1 cellular context compared by ENCODE assay signal in genomic region chr2:215831296-215831913, GRCh38.
TF ChIP-seq lines count a peak whose summit lies in the region.

No MANE protein-coding gene starts in this region.

TF ChIP-seq in HepG2, 621 proteins besides CTCF, POLR2A, EP300 and RAD21 (continued from another document):
- no peak for TF ChIP-seq ZNF142 (CRISPR knock-in tag; IDR thresholded peaks at IDR 0.05)
- TF ChIP-seq NCOA2 (CRISPR knock-in tag; IDR thresholded peaks at IDR 0.05): peak; percentile 52
- TF ChIP-seq ZNF629 (CRISPR knock-in tag; conservative IDR thresholded peaks at IDR 0.05): 0 out of 2 replicates have a peak, but pooled peaks have one; percentile 34
- no peak for TF ChIP-seq NR2F6 (IDR thresholded peaks at IDR 0.05)
- peak; percentile 35; the same call in 1 of the 2 replicates for TF ChIP-seq NR2F6 (CRISPR knock-in tag; IDR thresholded peaks at IDR 0.05)
- TF ChIP-seq RXRB (CRISPR knock-in tag; IDR thresholded peaks at IDR 0.05; ENCODE audit: borderline replicate concordance): peak; percentile 46
- TF ChIP-seq MXD4 (CRISPR knock-in tag; IDR thresholded peaks at IDR 0.05): no peak
- TF ChIP-seq ZSCAN31 (CRISPR knock-in tag; IDR thresholded peaks at IDR 0.05; ENCODE audit: low read depth): no peak
- TF ChIP-seq POGZ (CRISPR knock-in tag; IDR thresholded peaks at IDR 0.05): peak; percentile 61
- TF ChIP-seq CBX5 (CRISPR knock-in tag; IDR thresholded peaks at IDR 0.05; ENCODE audit: borderline replicate concordance): 0 out of 2 replicates have a peak, but pooled peaks have one; percentile 53
- TF ChIP-seq ZNF337 (CRISPR knock-in tag; IDR thresholded peaks at IDR 0.05; ENCODE audit: borderline replicate concordance, low read depth): no peak
- TF ChIP-seq TCF7 (IDR thresholded peaks at IDR 0.05; ENCODE audit: low read depth): no peak
- TF ChIP-seq HOXA7 (CRISPR knock-in tag; IDR thresholded peaks at IDR 0.05): no peak
